Comparison of ENCODE assay signal across 9 cellular contexts in genomic region chr10:53209941-53210611, GRCh38.
A peak's percentile ranks its signal among the peaks of the same experiment; 100 is the strongest.
DNase-seq lines count a peak whose midpoint lies in the region; ATAC-seq and TF ChIP-seq lines count a peak whose summit lies in the region.
"Had no signal": no experiment of that assay in that cellular context is flagged by ENCODE, and none has a peak within 500 bp of the region (broad histone marks: within the 10 kb centered on the region; RNA-seq: fewer than 3 reads in every experiment).

No MANE protein-coding gene starts in this region.

- H3K36me3 ChIP-seq in HUES64 (ENCODE audit: insufficient read depth, low read length) (no peaks in the 10 kb centered on the region), kidney epithelial cell (ENCODE audit: control insufficient read depth, insufficient read depth, low read length) (no peaks in the 10 kb centered on the region)

- ATAC-seq in GM21447 (IDR thresholded peaks at IDR 0.05; ENCODE audit: unreplicated experiment): no peak
- ATAC-seq in HG02885 (IDR thresholded peaks at IDR 0.05; ENCODE audit: poor library complexity, unreplicated experiment): no peak
- no peak for ATAC-seq in GM21619 (IDR thresholded peaks at IDR 0.05; ENCODE audit: unreplicated experiment)

- H3K27me3 ChIP-seq in HUES64 (ENCODE audit: insufficient read depth, low read length): no peaks in the 10 kb centered on the region
- no peaks in the 10 kb centered on the region for H3K27me3 ChIP-seq in kidney epithelial cell (ENCODE audit: control insufficient read depth, insufficient read depth, low read length)

- 76% methylated on average over 8 of the region's 8 CpGs for WGBS in HUES64

- H3K9ac ChIP-seq in HUES64 (ENCODE audit: low read depth, low read length): no peak overlapping the region

- DNase-seq in Caki2 (ENCODE audit: low read depth) (peak; percentile 25), SW480 (ENCODE audit: low spot score) (peak; percentile 32), kidney epithelial cell (ENCODE audit: low read depth) (no peak), DMS79 (lab: John Stamatoyannopoulos, UW) (no peak)
- DNase-seq: activated CD4-positive, alpha-beta T cell treated with anti-CD3 and anti-CD28 coated beads, Interleukin-2, amount 50 U/mL, for 4 hours had no signal

- peak overlapping the region; percentile 66 for H3K27ac ChIP-seq in HUES64 (ENCODE audit: low read depth, low read length)

- H3K4me3 ChIP-seq in HUES64 (ENCODE audit: low read length) (no peak overlapping the region), kidney epithelial cell (ENCODE audit: low read depth, low read length) (no peak overlapping the region)

- peak; percentile 42 for TF ChIP-seq CTCF in kidney epithelial cell (IDR thresholded peaks at IDR 0.05; ENCODE audit: insufficient read depth, low read length, poor library complexity, severe bottlenecking)

- peaks cover 11% of the 10 kb centered on the region for H3K4me1 ChIP-seq in HUES64 (ENCODE audit: insufficient read depth, low read length)

- in situ Hi-C loops in Caki2 (cut with HindIII; ENCODE audit: low pct_unique_long_range_greater_than_20kb, low sequenced_read_pairs): no loop called here

- peaks cover 5% of the 10 kb centered on the region; the same call in 1 of the 2 replicates for H3K9me3 ChIP-seq in HUES64 (ENCODE audit: insufficient read depth, low read depth, low read length)

Comparison
In these comparisons a context has a peak if more than half of its experiments do, and no peak if none do; other contexts are left out.
1. DNase-seq: peak in Caki2 (single experiment) and SW480 (single experiment); none in kidney epithelial cell (single experiment) and DMS79 (single experiment).